1 cellular context compared by ENCODE assay signal in the genomic region with DNA sequence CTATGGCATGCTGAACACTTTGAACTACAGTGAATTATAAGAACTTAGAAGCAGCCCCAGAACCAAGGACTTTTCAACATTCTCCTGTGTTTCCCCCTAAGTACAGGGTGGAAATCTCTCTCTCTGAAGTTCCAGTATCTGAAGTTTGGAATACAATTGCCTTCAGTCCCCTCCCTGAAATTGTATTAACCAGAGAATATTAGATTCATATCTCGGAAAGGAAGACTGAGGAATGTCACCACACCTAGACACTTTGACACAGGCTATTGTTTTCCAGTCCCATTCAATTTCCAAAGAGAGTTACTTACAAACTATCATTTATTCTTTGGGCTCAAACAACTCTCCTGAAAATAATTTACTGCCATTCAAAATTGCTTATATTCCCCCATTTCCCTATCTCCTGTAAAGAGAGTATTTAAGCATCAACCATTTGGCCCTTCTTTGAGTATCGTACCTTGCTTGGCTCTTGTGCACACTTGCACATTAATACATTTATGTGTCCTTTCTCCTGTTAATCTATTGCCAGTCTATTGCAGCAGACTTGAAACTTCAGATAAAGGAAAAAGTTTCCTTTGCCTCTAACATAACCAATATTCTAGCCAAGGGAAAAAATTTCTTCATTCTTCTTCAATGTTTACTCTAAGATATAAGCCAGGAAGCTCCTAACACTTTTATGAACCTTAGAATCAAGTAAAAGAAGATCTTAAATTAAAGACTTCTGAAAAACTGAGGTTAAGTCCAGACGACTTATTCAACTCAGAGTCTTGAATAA.
TF ChIP-seq lines count a peak whose summit lies in the region.

No MANE protein-coding gene starts in this region.

TF ChIP-seq in IMR-90, 13 proteins besides CTCF, POLR2A, EP300 and RAD21:
- TF ChIP-seq FOS (IDR thresholded peaks at IDR 0.05; ENCODE audit: low read depth, low read length): no peak
- TF ChIP-seq, protein P1, sequence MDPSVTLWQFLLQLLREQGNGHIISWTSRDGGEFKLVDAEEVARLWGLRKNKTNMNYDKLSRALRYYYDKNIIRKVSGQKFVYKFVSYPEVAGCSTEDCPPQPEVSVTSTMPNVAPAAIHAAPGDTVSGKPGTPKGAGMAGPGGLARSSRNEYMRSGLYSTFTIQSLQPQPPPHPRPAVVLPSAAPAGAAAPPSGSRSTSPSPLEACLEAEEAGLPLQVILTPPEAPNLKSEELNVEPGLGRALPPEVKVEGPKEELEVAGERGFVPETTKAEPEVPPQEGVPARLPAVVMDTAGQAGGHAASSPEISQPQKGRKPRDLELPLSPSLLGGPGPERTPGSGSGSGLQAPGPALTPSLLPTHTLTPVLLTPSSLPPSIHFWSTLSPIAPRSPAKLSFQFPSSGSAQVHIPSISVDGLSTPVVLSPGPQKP (IDR thresholded peaks at IDR 0.05; ENCODE audit: borderline replicate concordance, low read depth, low read length): no peak
- TF ChIP-seq RCOR1 (IDR thresholded peaks at IDR 0.05; ENCODE audit: insufficient replicate concordance, low read length): no peak
- TF ChIP-seq MAZ (IDR thresholded peaks at IDR 0.05; ENCODE audit: borderline replicate concordance, low read depth, low read length): no peak
- no peak for TF ChIP-seq BHLHE40 (IDR thresholded peaks at IDR 0.05; ENCODE audit: low read depth, low read length)
- TF ChIP-seq, protein P2, sequence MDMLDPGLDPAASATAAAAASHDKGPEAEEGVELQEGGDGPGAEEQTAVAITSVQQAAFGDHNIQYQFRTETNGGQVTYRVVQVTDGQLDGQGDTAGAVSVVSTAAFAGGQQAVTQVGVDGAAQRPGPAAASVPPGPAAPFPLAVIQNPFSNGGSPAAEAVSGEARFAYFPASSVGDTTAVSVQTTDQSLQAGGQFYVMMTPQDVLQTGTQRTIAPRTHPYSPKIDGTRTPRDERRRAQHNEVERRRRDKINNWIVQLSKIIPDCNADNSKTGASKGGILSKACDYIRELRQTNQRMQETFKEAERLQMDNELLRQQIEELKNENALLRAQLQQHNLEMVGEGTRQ (IDR thresholded peaks at IDR 0.05; ENCODE audit: low read depth, low read length): no peak
- no peak for TF ChIP-seq MAFK (IDR thresholded peaks at IDR 0.05; ENCODE audit: low read depth, low read length)
- no peak for TF ChIP-seq MXI1 (IDR thresholded peaks at IDR 0.05; ENCODE audit: borderline replicate concordance, low read depth, low read length)
- TF ChIP-seq RFX5 (IDR thresholded peaks at IDR 0.05; ENCODE audit: low read depth, low read length): no peak
- TF ChIP-seq CEBPB (IDR thresholded peaks at IDR 0.05; ENCODE audit: low read depth, low read length): no peak
- no peak for TF ChIP-seq SMC3 (IDR thresholded peaks at IDR 0.05; ENCODE audit: low read depth, low read length)
- no peak for TF ChIP-seq CHD1 (IDR thresholded peaks at IDR 0.05; ENCODE audit: low read depth, low read length)
- no peak for TF ChIP-seq NFE2L2 (IDR thresholded peaks at IDR 0.05; ENCODE audit: low read depth, low read length)
